ENCODE assay signal across 28 cellular contexts in genomic region chr13:108087813-108088212, GRCh38.
"Had no signal": no experiment of that assay in that cellular context is flagged by ENCODE, and none has a peak within 500 bp of the region (broad histone marks: within the 10 kb centered on the region; RNA-seq: fewer than 3 reads in every experiment).

No MANE protein-coding gene starts in this region.

- DNase-seq: activated CD4-positive, alpha-beta memory T cell treated with anti-CD3 and anti-CD28 coated beads for 36 hours; activated CD4-positive, alpha-beta T cell treated with anti-CD3 and anti-CD28 coated beads for 36 hours; activated CD4-positive, alpha-beta T cell treated with anti-CD3 and anti-CD28 coated beads, Interleukin-2, amount 10 ng/mL, durations not matched to agents 24 days and 14 days; activated CD4-positive, CD25-positive, alpha-beta regulatory T cell; activated CD4-positive, CD25-positive, alpha-beta regulatory T cell treated with anti-CD3 and anti-CD28 coated beads, Interleukin-2, amount 50 U/mL, for 72 hours; activated CD8-positive, alpha-beta memory T cell treated with anti-CD3 and anti-CD28 coated beads, Interleukin-2, amount 10 ng/mL, durations not matched to agents 7 days and 5 days; activated CD8-positive, alpha-beta memory T cell treated with anti-CD3 and anti-CD28 coated beads, Interleukin-2, amount 50 U/mL, for 4 hours; activated CD8-positive, alpha-beta T cell treated with anti-CD3 and anti-CD28 coated beads, Interleukin-2, amount 10 ng/mL, durations not matched to agents 7 days and 5 days; activated effector memory CD4-positive, alpha-beta T cell treated with anti-CD3 and anti-CD28 coated beads, Interleukin-2, amount 50 U/mL, for 16 hours; activated naive CD4-positive, alpha-beta T cell treated with anti-CD3 and anti-CD28 coated beads for 36 hours; activated naive CD8-positive, alpha-beta T cell treated with anti-CD3 and anti-CD28 coated beads for 36 hours; activated naive CD8-positive, alpha-beta T cell treated with anti-CD3 and anti-CD28 coated beads, Interleukin-2, amount 50 U/mL, for 24 hours; activated T-cell treated with anti-CD3 and anti-CD28 coated beads, Interleukin-2, amount 50 U/mL, for 1 hour; activated T-cell treated with anti-CD3 and anti-CD28 coated beads, Interleukin-2, amount 50 U/mL, for 48 hours; adrenal gland; amygdala; aorta; body of pancreas; dorsolateral prefrontal cortex; effector memory CD8-positive, alpha-beta T cell; erythroblast; foreskin keratinocyte; gastrocnemius medialis; SW 1271; T-cell; T1000 had no signal

- H3K9me3 ChIP-seq: adrenal gland, body of pancreas, esophagus muscularis mucosa, gastrocnemius medialis had no signal

- ATAC-seq: activated CD4-positive, alpha-beta T cell treated with anti-CD3 and anti-CD28 coated beads for 36 hours; activated CD8-positive, alpha-beta memory T cell treated with anti-CD3 and anti-CD28 coated beads, Interleukin-2, amount 10 ng/mL, durations not matched to agents 7 days and 5 days; activated CD8-positive, alpha-beta T cell treated with anti-CD3 and anti-CD28 coated beads, Interleukin-2, amount 10 ng/mL, durations not matched to agents 7 days and 5 days; activated naive CD8-positive, alpha-beta T cell treated with anti-CD3 and anti-CD28 coated beads, Interleukin-2, amount 50 U/mL, for 24 hours; body of pancreas; effector memory CD8-positive, alpha-beta T cell; foreskin keratinocyte; T-cell had no signal

- H3K4me1 ChIP-seq: adrenal gland, body of pancreas, esophagus muscularis mucosa, foreskin keratinocyte had no signal

- H3K27ac ChIP-seq: adrenal gland, body of pancreas, coronary artery, dorsolateral prefrontal cortex, esophagus muscularis mucosa, foreskin keratinocyte, gastrocnemius medialis had no signal

- H3K36me3 ChIP-seq: adrenal gland, esophagus muscularis mucosa, gastrocnemius medialis had no signal

- H3K27me3 ChIP-seq: adrenal gland, body of pancreas, esophagus muscularis mucosa, foreskin keratinocyte, gastrocnemius medialis had no signal

- H3K4me3 ChIP-seq: adrenal gland, body of pancreas, coronary artery, dorsolateral prefrontal cortex, esophagus muscularis mucosa, gastrocnemius medialis had no signal
